24 cellular contexts compared by ENCODE assay signal in genomic region chr14:104355101-104355691, GRCh38.
DNase-seq lines count a peak whose midpoint lies in the region; ATAC-seq and TF ChIP-seq lines count a peak whose summit lies in the region.
"Had no signal": no experiment of that assay in that cellular context is flagged by ENCODE, and none has a peak within 500 bp of the region (broad histone marks: within the 10 kb centered on the region; RNA-seq: fewer than 3 reads in every experiment).

No MANE protein-coding gene starts in this region.

- DNase-seq in activated CD4-positive, alpha-beta T cell treated with anti-CD3 and anti-CD28 coated beads, Interleukin-2, amount 10 ng/mL, durations not matched to agents 7 days and 5 days: no peak
- DNase-seq in activated CD4-positive, alpha-beta T cell treated with anti-CD3 and anti-CD28 coated beads for 36 hours: no peak
- DNase-seq in CD14-positive monocyte (ENCODE audit: low spot score): peak; percentile 41
- peak; percentile 45 for DNase-seq in glutamatergic neuron
- peak; percentile 80 for DNase-seq in osteoblast (ENCODE audit: insufficient read length, low spot score, missing footprints)
- no peak for DNase-seq in putamen (ENCODE audit: low spot score)
- no peak for DNase-seq in Calu3
- DNase-seq: 8988T; activated CD8-positive, alpha-beta memory T cell treated with anti-CD3 and anti-CD28 coated beads, Interleukin-2, amount 50 U/mL, for 48 hours; activated gamma-delta T cell treated with Interleukin-2 at 50 U/mL for 16 hours; amygdala; CD4-positive, alpha-beta memory T cell; IMR-90; mammary epithelial cell; NCI-H1105; NCI-H345; NCI-H82; nucleus accumbens; stimulated activated CD4-positive, alpha-beta T cell treated with anti-CD3 and anti-CD28 coated beads, Interleukin-15, amount 100 ng/mL, for 24 hours; trophoblast cell had no signal

- no peaks in the 10 kb centered on the region for H3K4me1 Mint-ChIP-seq in activated CD4-positive, alpha-beta T cell treated with anti-CD3 and anti-CD28 coated beads, Interleukin-2, amount 10 ng/mL, durations not matched to agents 7 days and 5 days
- no peaks in the 10 kb centered on the region for H3K4me1 Mint-ChIP-seq in activated CD4-positive, alpha-beta T cell treated with anti-CD3 and anti-CD28 coated beads for 36 hours
- H3K4me1 Mint-ChIP-seq in CD14-positive monocyte: no peaks in the 10 kb centered on the region
- H3K4me1 Mint-ChIP-seq in glutamatergic neuron (ENCODE audit: low read depth, unreplicated experiment): peaks cover 5% of the 10 kb centered on the region
- H3K4me1 Mint-ChIP-seq in Calu3 (ENCODE audit: low read depth, unreplicated experiment): no peaks in the 10 kb centered on the region

- H3K79me2 ChIP-seq in osteoblast (ENCODE audit: insufficient read depth, low read length): no peaks in the 10 kb centered on the region

- H2AFZ ChIP-seq in osteoblast (ENCODE audit: low read length): no peak overlapping the region

- no TSS peak for BruUV-seq in Calu3 (replicated peaks; lab: Mats Ljungman, UMichigan)

- no peaks in the 10 kb centered on the region for H3K36me3 Mint-ChIP-seq in activated CD4-positive, alpha-beta T cell treated with anti-CD3 and anti-CD28 coated beads, Interleukin-2, amount 10 ng/mL, durations not matched to agents 7 days and 5 days (ENCODE audit: low read depth)
- H3K36me3 Mint-ChIP-seq in activated CD4-positive, alpha-beta T cell treated with anti-CD3 and anti-CD28 coated beads for 36 hours (ENCODE audit: low read depth): no peaks in the 10 kb centered on the region
- H3K36me3 Mint-ChIP-seq in CD14-positive monocyte (no peaks in the 10 kb centered on the region), glutamatergic neuron (ENCODE audit: unreplicated experiment) (peaks cover 5% of the 10 kb centered on the region), Calu3 (ENCODE audit: insufficient read depth, unreplicated experiment) (no peaks in the 10 kb centered on the region)
- H3K36me3 Mint-ChIP-seq: CD4-positive, alpha-beta memory T cell had no signal

- TF ChIP-seq CTCF in CD14-positive monocyte (IDR thresholded peaks at IDR 0.05) (no peak), glutamatergic neuron (IDR thresholded peaks at IDR 0.05; ENCODE audit: partially characterized antibody, unreplicated experiment) (no peak), osteoblast (IDR thresholded peaks at IDR 0.05; ENCODE audit: extremely low read depth, low read depth, low read length) (no peak), Calu3 (IDR thresholded peaks at IDR 0.05; ENCODE audit: unreplicated experiment) (no peak)

- H3K9me3 ChIP-seq in osteoblast (ENCODE audit: low read depth, low read length): no peaks in the 10 kb centered on the region

- H3K4me2 ChIP-seq in osteoblast (ENCODE audit: insufficient read depth, low read length): no peak overlapping the region

- no peak overlapping the region for H3K4me3 Mint-ChIP-seq in activated CD4-positive, alpha-beta T cell treated with anti-CD3 and anti-CD28 coated beads, Interleukin-2, amount 10 ng/mL, durations not matched to agents 7 days and 5 days
- H3K4me3 Mint-ChIP-seq in activated CD4-positive, alpha-beta T cell treated with anti-CD3 and anti-CD28 coated beads for 36 hours: no peak overlapping the region
- no peak overlapping the region for H3K4me3 Mint-ChIP-seq in CD14-positive monocyte
- no peak overlapping the region for H3K4me3 Mint-ChIP-seq in glutamatergic neuron (ENCODE audit: unreplicated experiment)
- H3K4me3 Mint-ChIP-seq in Calu3 (ENCODE audit: low read depth, unreplicated experiment): no peak overlapping the region
- H3K4me3 Mint-ChIP-seq: CD4-positive, alpha-beta memory T cell; dendritic cell treated with granulocyte-macrophage colony-stimulating factor and Interleukin-4, amounts not matched to agents 40 ng/mL and 50 ng/mL, for 4 days had no signal

- no peak for ATAC-seq in activated CD4-positive, alpha-beta T cell treated with anti-CD3 and anti-CD28 coated beads for 36 hours
- ATAC-seq in GM21447 (IDR thresholded peaks at IDR 0.05; ENCODE audit: unreplicated experiment): no peak

- no peaks in the 10 kb centered on the region for H3K36me3 ChIP-seq in osteoblast (ENCODE audit: insufficient read depth, low read length)
- H3K36me3 ChIP-seq: stomach had no signal

- H3K27me3 Mint-ChIP-seq in activated CD4-positive, alpha-beta T cell treated with anti-CD3 and anti-CD28 coated beads, Interleukin-2, amount 10 ng/mL, durations not matched to agents 7 days and 5 days: no peaks in the 10 kb centered on the region
- no peaks in the 10 kb centered on the region for H3K27me3 Mint-ChIP-seq in activated CD4-positive, alpha-beta T cell treated with anti-CD3 and anti-CD28 coated beads for 36 hours
- H3K27me3 Mint-ChIP-seq in CD14-positive monocyte (ENCODE audit: low read depth in 3 of 3) (peaks cover 0 to 2% (median 2%) of the 10 kb centered on the region in 3 donors), glutamatergic neuron (ENCODE audit: unreplicated experiment) (peaks cover 8% of the 10 kb centered on the region), Calu3 (ENCODE audit: unreplicated experiment) (peaks cover 94% of the 10 kb centered on the region)
- H3K27me3 Mint-ChIP-seq: CD4-positive, alpha-beta memory T cell; dendritic cell treated with granulocyte-macrophage colony-stimulating factor and Interleukin-4, amounts not matched to agents 40 ng/mL and 50 ng/mL, for 4 days had no signal

- POLR2A ChIA-PET in activated CD4-positive, alpha-beta T cell treated with anti-CD3 and anti-CD28 coated beads, Interleukin-2, amount 10 ng/mL, durations not matched to agents 7 days and 5 days (lab: Charles Lee): no interaction called here
- POLR2A ChIA-PET in activated CD4-positive, alpha-beta T cell treated with anti-CD3 and anti-CD28 coated beads for 36 hours (lab: Charles Lee): no interaction called here

- H3K27ac ChIP-seq in osteoblast (ENCODE audit: low read depth, low read length): no peak overlapping the region
- H3K27ac ChIP-seq: stomach, VCaP had no signal

- CTCF ChIA-PET in activated CD4-positive, alpha-beta T cell treated with anti-CD3 and anti-CD28 coated beads, Interleukin-2, amount 10 ng/mL, durations not matched to agents 7 days and 5 days (lab: Charles Lee): no interaction called here
- CTCF ChIA-PET in activated CD4-positive, alpha-beta T cell treated with anti-CD3 and anti-CD28 coated beads for 36 hours (lab: Charles Lee): no interaction called here
- CTCF ChIA-PET in Calu3 (lab: Charles Lee): interaction anchor here (1.0 kb wide), 1 partner anchor 63 kb away, joined by 5 read pairs; no protein-coding TSS in a partner anchor

- H3K27me3 ChIP-seq in osteoblast (ENCODE audit: insufficient read depth, low read length): no peaks in the 10 kb centered on the region

- H3K4me3 ChIP-seq in osteoblast (ENCODE audit: insufficient read depth, low read length): no peak overlapping the region
- H3K4me3 ChIP-seq: stomach had no signal

- no peaks in the 10 kb centered on the region for H4K20me1 ChIP-seq in osteoblast (ENCODE audit: insufficient read depth, low read length)

- H3K4me1 ChIP-seq in osteoblast (ENCODE audit: insufficient read depth, low read length): no peaks in the 10 kb centered on the region
- H3K4me1 ChIP-seq: stomach had no signal

- peak overlapping the region; percentile 31 for H3K27ac Mint-ChIP-seq in activated CD4-positive, alpha-beta T cell treated with anti-CD3 and anti-CD28 coated beads, Interleukin-2, amount 10 ng/mL, durations not matched to agents 7 days and 5 days
- no peak overlapping the region for H3K27ac Mint-ChIP-seq in activated CD4-positive, alpha-beta T cell treated with anti-CD3 and anti-CD28 coated beads for 36 hours
- no peak overlapping the region for H3K27ac Mint-ChIP-seq in CD14-positive monocyte
- no peak overlapping the region for H3K27ac Mint-ChIP-seq in glutamatergic neuron (ENCODE audit: unreplicated experiment)
- no peak overlapping the region for H3K27ac Mint-ChIP-seq in Calu3 (ENCODE audit: unreplicated experiment)
- H3K27ac Mint-ChIP-seq: dendritic cell treated with granulocyte-macrophage colony-stimulating factor and Interleukin-4, amounts not matched to agents 40 ng/mL and 50 ng/mL, for 4 days had no signal

- intact Hi-C loops in activated CD4-positive, alpha-beta T cell treated with anti-CD3 and anti-CD28 coated beads for 36 hours (cut with DNase I, micrococcal nuclease): no loop called here
- intact Hi-C loops in CD14-positive monocyte (cut with micrococcal nuclease) (no loop called here), Calu3 (cut with micrococcal nuclease; ENCODE audit: unreplicated experiment) (no loop called here)

- H3K9me3 Mint-ChIP-seq in activated CD4-positive, alpha-beta T cell treated with anti-CD3 and anti-CD28 coated beads, Interleukin-2, amount 10 ng/mL, durations not matched to agents 7 days and 5 days: peaks cover 3% of the 10 kb centered on the region
- H3K9me3 Mint-ChIP-seq in activated CD4-positive, alpha-beta T cell treated with anti-CD3 and anti-CD28 coated beads for 36 hours (ENCODE audit: low read depth): no peaks in the 10 kb centered on the region
- H3K9me3 Mint-ChIP-seq in CD14-positive monocyte: peaks cover 1 to 7% (median 4%) of the 10 kb centered on the region in 7 donors
- peaks cover 3% of the 10 kb centered on the region for H3K9me3 Mint-ChIP-seq in glutamatergic neuron (ENCODE audit: unreplicated experiment)
- no peaks in the 10 kb centered on the region for H3K9me3 Mint-ChIP-seq in Calu3 (ENCODE audit: low read depth, unreplicated experiment)
- H3K9me3 Mint-ChIP-seq: dendritic cell treated with granulocyte-macrophage colony-stimulating factor and Interleukin-4, amounts not matched to agents 40 ng/mL and 50 ng/mL, for 4 days had no signal

Comparison
In these comparisons a context has a peak if more than half of its experiments do, and no peak if none do; other contexts are left out.
1. DNase-seq: peak in CD14-positive monocyte (single experiment), glutamatergic neuron (single experiment) and osteoblast (single experiment); none in activated CD4-positive, alpha-beta T cell treated with anti-CD3 and anti-CD28 coated beads, Interleukin-2, amount 10 ng/mL, durations not matched to agents 7 days and 5 days (single experiment), activated CD4-positive, alpha-beta T cell treated with anti-CD3 and anti-CD28 coated beads for 36 hours (single experiment), putamen (single experiment) and Calu3 (single experiment).